15 cellular contexts compared by ENCODE assay signal in genomic region chr1:19514391-19514831, GRCh38. TPM values are rescaled to one million over a fixed set of nuclear protein-coding genes. Genes with fewer than 3 reads are reported as not detected.
DNase-seq lines count a peak whose midpoint lies in the region; TF ChIP-seq lines count a peak whose summit lies in the region.
"Had no signal": no experiment of that assay in that cellular context is flagged by ENCODE, and none has a peak within 500 bp of the region (broad histone marks: within the 10 kb centered on the region; RNA-seq: fewer than 3 reads in every experiment).

No MANE protein-coding gene starts in this region.

- no peaks in the 10 kb centered on the region for H3K36me3 Mint-ChIP-seq in CD14-positive monocyte
- H3K36me3 Mint-ChIP-seq: activated naive CD4-positive, alpha-beta T cell treated with anti-CD3 and anti-CD28 coated beads, Interleukin-2, amount 50 U/mL, for 24 hours had no signal

- H3K4me1 ChIP-seq in ACC112 (ENCODE audit: control insufficient read depth, insufficient read depth, low read length, unreplicated experiment), result peaks cover 29% of the 10 kb centered on the region
- peaks cover 0 to under 1% of the 10 kb centered on the region in 2 donors for H3K4me1 ChIP-seq in right atrium auricular region
- H3K4me1 ChIP-seq in sigmoid colon, result peaks cover 0 to 7% (median 0%) of the 10 kb centered on the region in 4 donors

- H3K4me3 Mint-ChIP-seq in CD14-positive monocyte, result no peak overlapping the region
- H3K4me3 Mint-ChIP-seq: activated naive CD4-positive, alpha-beta T cell treated with anti-CD3 and anti-CD28 coated beads, Interleukin-2, amount 50 U/mL, for 24 hours had no signal

- intact Hi-C loops in sigmoid colon (cut with DNase I), result no loop called here
- intact Hi-C loops in CD14-positive monocyte (cut with micrococcal nuclease), result no loop called here

- H3K36me3 ChIP-seq in ACC112 (ENCODE audit: insufficient read depth, low read length) (no peaks in the 10 kb centered on the region), right atrium auricular region (no peaks in the 10 kb centered on the region), sigmoid colon (no peaks in the 10 kb centered on the region), WERI-Rb-1 (no peaks in the 10 kb centered on the region)
- H3K36me3 ChIP-seq: ovary had no signal

- no peaks in the 10 kb centered on the region for H3K9me3 ChIP-seq in right atrium auricular region
- H3K9me3 ChIP-seq in sigmoid colon, result no peaks in the 10 kb centered on the region
- no peaks in the 10 kb centered on the region for H3K9me3 ChIP-seq in WERI-Rb-1 (ENCODE audit: severe bottlenecking)
- H3K9me3 ChIP-seq: ovary had no signal

- H3K4me3 ChIP-seq in ACC112 (ENCODE audit: low read depth, low read length), result no peak overlapping the region
- H3K4me3 ChIP-seq in cardiac fibroblast (replicated peaks in 1 of 2; ENCODE audit: low read depth in 2 of 2, low read length in 2 of 2), result no peak overlapping the region
- H3K4me3 ChIP-seq in right atrium auricular region, result no peak overlapping the region
- H3K4me3 ChIP-seq in sigmoid colon, result no peak overlapping the region
- H3K4me3 ChIP-seq in WERI-Rb-1 (ENCODE audit: low read depth, low read length), result no peak overlapping the region
- H3K4me3 ChIP-seq: ovary had no signal

- peaks cover 0 to 8% (median 0%) of the 10 kb centered on the region in 7 donors for H3K9me3 Mint-ChIP-seq in CD14-positive monocyte
- H3K9me3 Mint-ChIP-seq: activated naive CD4-positive, alpha-beta T cell treated with anti-CD3 and anti-CD28 coated beads, Interleukin-2, amount 50 U/mL, for 24 hours had no signal

- TF ChIP-seq EP300 in sigmoid colon (IDR thresholded peaks at IDR 0.05), result peak in 2 of 4 donors; percentile 31 to 40

- no peak for TF ChIP-seq CTCF in cardiac fibroblast (IDR thresholded peaks at IDR 0.05; ENCODE audit: low read depth, low read length)
- TF ChIP-seq CTCF in right atrium auricular region (IDR thresholded peaks at IDR 0.05), result no peak
- TF ChIP-seq CTCF in sigmoid colon (IDR thresholded peaks at IDR 0.05), result no peak
- TF ChIP-seq CTCF in CD14-positive monocyte (IDR thresholded peaks at IDR 0.05), result no peak
- no peak for TF ChIP-seq CTCF in WERI-Rb-1 (IDR thresholded peaks at IDR 0.05; ENCODE audit: low read depth, low read length)

- H3K27me3 Mint-ChIP-seq in CD14-positive monocyte (ENCODE audit: low read depth in 3 of 3), result peaks cover 0 to 1% (median 0%) of the 10 kb centered on the region in 3 donors
- H3K27me3 Mint-ChIP-seq: activated naive CD4-positive, alpha-beta T cell treated with anti-CD3 and anti-CD28 coated beads, Interleukin-2, amount 50 U/mL, for 24 hours had no signal

- DNase-seq in cardiac fibroblast (ENCODE audit: low read depth in 2 of 2), result peak; percentile 90 to 94
- no peak for DNase-seq in right atrium auricular region (ENCODE audit: low spot score)
- DNase-seq in sigmoid colon, result peak; percentile 78
- DNase-seq in CD14-positive monocyte (ENCODE audit: low spot score), result no peak
- DNase-seq in WERI-Rb-1, result no peak
- DNase-seq in NCI-H2196 treated with DMSO at 0.1 percent for 48 hours (lab: John Stamatoyannopoulos, UW; ENCODE audit: unreplicated experiment), result no peak
- no peak for DNase-seq in kidney glomerular epithelial cell (lab: John Stamatoyannopoulos, UW)
- DNase-seq: activated CD4-positive, alpha-beta T cell treated with anti-CD3 and anti-CD28 coated beads for 4 hours; NCI-H1048; NCI-H2171; ovary; SIG-M5; trophoblast cell had no signal

- no peak overlapping the region for H3K27ac Mint-ChIP-seq in CD14-positive monocyte
- H3K27ac Mint-ChIP-seq: activated naive CD4-positive, alpha-beta T cell treated with anti-CD3 and anti-CD28 coated beads, Interleukin-2, amount 50 U/mL, for 24 hours had no signal

- 72% methylated on average over 7 of the region's 7 CpGs for WGBS in sigmoid colon, 2 donors

- peak overlapping the region; percentile 48 for H2AFZ ChIP-seq in ACC112 (ENCODE audit: low read length, unreplicated experiment)

- H3K27ac ChIP-seq in ACC112 (ENCODE audit: low read depth, low read length), result peak overlapping the region; percentile 68
- H3K27ac ChIP-seq in right atrium auricular region, result peak overlapping the region; percentile 24 to 42
- peak overlapping the region; percentile 51 to 71 (median 60) for H3K27ac ChIP-seq in sigmoid colon
- no peak overlapping the region for H3K27ac ChIP-seq in WERI-Rb-1

- H3K27me3 ChIP-seq in ACC112 (ENCODE audit: insufficient read depth, low read length) (no peaks in the 10 kb centered on the region), right atrium auricular region (no peaks in the 10 kb centered on the region), sigmoid colon (no peaks in the 10 kb centered on the region), WERI-Rb-1 (ENCODE audit: insufficient read depth, low read depth, severe bottlenecking) (no peaks in the 10 kb centered on the region)
- H3K27me3 ChIP-seq: ovary had no signal

- no peak for TF ChIP-seq POLR2A in sigmoid colon (IDR thresholded peaks at IDR 0.05)

- no peaks in the 10 kb centered on the region for H3K79me2 ChIP-seq in ACC112 (ENCODE audit: control insufficient read depth, insufficient read depth, low read length, unreplicated experiment)

- peaks cover 42% of the 10 kb centered on the region for H3K4me1 Mint-ChIP-seq in CD14-positive monocyte

RNA-seq across cellular contexts. Expression of gene CAPZB, which starts 29.1 kb away (rescaled TPM):
- total RNA-seq in right atrium auricular region, result 100 to 1,000 TPM in 1 of 2 donors, 10 to 100 TPM in 1; 87.8 to 122 TPM
- total RNA-seq in sigmoid colon, result 100 to 1,000 TPM; 128 to 214 (median 145) TPM
- polyA plus RNA-seq in sigmoid colon, result 100 to 1,000 TPM; 372 to 454 (median 393) TPM
- polyA plus RNA-seq in CD14-positive monocyte, result 100 to 1,000 TPM; 407 to 504 TPM

Comparison
In these comparisons a context has a peak if more than half of its experiments do, and no peak if none do; other contexts are left out.
1. DNase-seq: peak in cardiac fibroblast (2 of 2) and sigmoid colon (single experiment); none in right atrium auricular region (single experiment), CD14-positive monocyte (single experiment), WERI-Rb-1 (single experiment), NCI-H2196 treated with DMSO at 0.1 percent for 48 hours (single experiment) and kidney glomerular epithelial cell (single experiment).